In genomic region chr15:92953997-92954396, GRCh38 we compare ENCODE assay signal across 7 cellular contexts.
"Had no signal": no experiment of that assay in that cellular context is flagged by ENCODE, and none has a peak within 500 bp of the region (broad histone marks: within the 10 kb centered on the region; RNA-seq: fewer than 3 reads in every experiment).

No MANE protein-coding gene starts in this region.

- H3K4me3 ChIP-seq: GM23338 had no signal

- H3K27ac Mint-ChIP-seq: GM23338 had no signal

- H3K27ac ChIP-seq: HL-60 had no signal

- H3K4me2 ChIP-seq: GM23338 had no signal

- H2AFZ ChIP-seq: GM23338 had no signal

- DNase-seq: H9, HCEC 1CT, IMR-90 had no signal

- H3K4me3 Mint-ChIP-seq: GM23338, H9 had no signal

- ATAC-seq: GM23338 had no signal

- H3K4me1 Mint-ChIP-seq: GM23338 had no signal

- FAIRE-seq: H1, H54 had no signal
